ENCODE assay signal across 2 cellular contexts in genomic region chr14:71675902-71676291, GRCh38.
TF ChIP-seq lines count a peak whose summit lies in the region.

No MANE protein-coding gene starts in this region.

TF ChIP-seq in WTC11, 78 proteins besides CTCF, POLR2A, EP300 and RAD21:
- TF ChIP-seq HMGA2 (CRISPR knock-in tag; IDR thresholded peaks at IDR 0.05) (no peak), JAZF1 (CRISPR knock-in tag; IDR thresholded peaks at IDR 0.05) (no peak), ZNF263 (CRISPR knock-in tag; IDR thresholded peaks at IDR 0.05; ENCODE audit: low read depth) (no peak), NR3C1 (CRISPR knock-in tag; conservative IDR thresholded peaks at IDR 0.05; ENCODE audit: low read depth) (no peak)

TF ChIP-seq in H1, 55 proteins besides CTCF, POLR2A, EP300 and RAD21:
- no peak for TF ChIP-seq JUND (IDR thresholded peaks at IDR 0.05; ENCODE audit: low read length)
- TF ChIP-seq PHF8 (conservative IDR thresholded peaks at IDR 0.05; ENCODE audit: low read depth, low read length), result no peak
- TF ChIP-seq BCL11A (IDR thresholded peaks at IDR 0.05; ENCODE audit: low read depth in 2 of 2, low read length in 2 of 2), result no peak
- TF ChIP-seq BACH1 (IDR thresholded peaks at IDR 0.05; ENCODE audit: low read length), result no peak
- no peak for TF ChIP-seq SRF (IDR thresholded peaks at IDR 0.05; ENCODE audit: low read depth, low read length)
- TF ChIP-seq SIRT6 (IDR thresholded peaks at IDR 0.05; ENCODE audit: low read length), result no peak
- TF ChIP-seq HDAC6 (IDR thresholded peaks at IDR 0.05; ENCODE audit: low read depth, low read length), result no peak
- no peak for TF ChIP-seq POLR2AphosphoS5 (IDR thresholded peaks at IDR 0.05; ENCODE audit: low read depth, low read length)
- no peak for TF ChIP-seq CREB1 (IDR thresholded peaks at IDR 0.05)
- no peak for TF ChIP-seq CTBP2 (IDR thresholded peaks at IDR 0.05; ENCODE audit: borderline replicate concordance, insufficient read depth, insufficient read length, low read length)
- TF ChIP-seq ASH2L (IDR thresholded peaks at IDR 0.05; ENCODE audit: low read length), result no peak
- no peak for TF ChIP-seq SIX5 (IDR thresholded peaks at IDR 0.05; ENCODE audit: low read depth, low read length)
- no peak for TF ChIP-seq GABPA (IDR thresholded peaks at IDR 0.05; ENCODE audit: borderline replicate concordance, insufficient read depth, low read length)
- TF ChIP-seq BRCA1 (IDR thresholded peaks at IDR 0.05; ENCODE audit: low read depth, low read length), result no peak
- no peak for TF ChIP-seq EZH2 (IDR thresholded peaks at IDR 0.05; ENCODE audit: low read depth, low read length, severe bottlenecking)
- TF ChIP-seq TAF7 (optimal IDR thresholded peaks at IDR 0.05; ENCODE audit: borderline replicate concordance, low read depth, low read length), result no peak
- TF ChIP-seq SIN3A (conservative IDR thresholded peaks at IDR 0.05 in 1 of 2, IDR thresholded peaks at IDR 0.05 in 1 of 2; ENCODE audit: low read depth in 1 of 2, low read length in 2 of 2), result no peak
